2 cellular contexts compared by ENCODE assay signal in the genomic region with DNA sequence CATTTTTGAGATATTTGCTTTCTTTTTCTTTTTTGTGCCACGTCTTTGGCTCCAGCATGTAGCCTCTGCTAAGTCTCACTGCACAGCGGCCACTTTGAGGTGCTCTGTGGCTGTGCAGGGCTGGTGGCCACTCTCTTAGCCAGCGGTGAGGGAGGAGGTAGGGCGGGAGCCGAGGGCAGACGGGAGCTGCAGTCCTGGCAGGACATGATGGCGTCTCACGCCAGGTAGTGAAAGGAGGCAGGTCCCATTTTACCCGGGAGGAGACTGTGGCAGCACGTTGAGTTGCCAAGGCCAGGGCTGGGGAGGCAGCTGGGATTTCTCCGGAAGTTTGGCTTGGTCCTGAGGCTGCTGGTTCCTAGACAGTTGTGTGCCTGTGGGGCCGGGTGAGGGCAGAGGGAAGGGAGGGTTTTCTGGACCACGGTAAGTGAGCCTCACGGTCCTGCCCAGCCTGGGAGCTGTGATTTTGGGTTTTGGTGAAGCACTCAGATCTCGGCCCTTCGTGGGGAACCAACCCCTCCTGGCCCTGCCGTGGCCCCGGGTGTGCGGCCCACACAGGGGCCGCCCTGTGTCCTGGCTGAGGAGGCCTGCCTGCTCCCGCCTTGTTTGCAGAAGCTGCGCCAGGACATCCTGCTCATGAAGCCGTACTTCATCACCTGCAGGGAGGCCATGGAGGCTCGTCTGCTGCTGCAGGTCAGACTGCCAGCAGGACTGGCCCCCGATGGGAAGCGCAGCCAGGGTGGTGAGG.
TF ChIP-seq lines count a peak whose summit lies in the region.

No MANE protein-coding gene starts in this region.

TF ChIP-seq in HepG2, 621 proteins besides CTCF, POLR2A, EP300 and RAD21:
- 0 out of 2 replicates have a peak, but pooled peaks have one; percentile 36 for TF ChIP-seq PCBP1 (IDR thresholded peaks at IDR 0.05; ENCODE audit: borderline replicate concordance, low read depth, low read length)
- TF ChIP-seq, protein P1, sequence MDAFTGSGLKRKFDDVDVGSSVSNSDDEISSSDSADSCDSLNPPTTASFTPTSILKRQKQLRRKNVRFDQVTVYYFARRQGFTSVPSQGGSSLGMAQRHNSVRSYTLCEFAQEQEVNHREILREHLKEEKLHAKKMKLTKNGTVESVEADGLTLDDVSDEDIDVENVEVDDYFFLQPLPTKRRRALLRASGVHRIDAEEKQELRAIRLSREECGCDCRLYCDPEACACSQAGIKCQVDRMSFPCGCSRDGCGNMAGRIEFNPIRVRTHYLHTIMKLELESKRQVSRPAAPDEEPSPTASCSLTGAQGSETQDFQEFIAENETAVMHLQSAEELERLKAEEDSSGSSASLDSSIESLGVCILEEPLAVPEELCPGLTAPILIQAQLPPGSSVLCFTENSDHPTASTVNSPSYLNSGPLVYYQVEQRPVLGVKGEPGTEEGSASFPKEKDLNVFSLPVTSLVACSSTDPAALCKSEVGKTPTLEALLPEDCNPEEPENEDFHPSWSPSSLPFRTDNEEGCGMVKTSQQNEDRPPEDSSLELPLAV (CRISPR knock-in tag; conservative IDR thresholded peaks at IDR 0.05; ENCODE audit: low read depth): no peak

TF ChIP-seq in WTC11, 78 proteins besides CTCF, POLR2A, EP300 and RAD21:
- TF ChIP-seq, protein P2, sequence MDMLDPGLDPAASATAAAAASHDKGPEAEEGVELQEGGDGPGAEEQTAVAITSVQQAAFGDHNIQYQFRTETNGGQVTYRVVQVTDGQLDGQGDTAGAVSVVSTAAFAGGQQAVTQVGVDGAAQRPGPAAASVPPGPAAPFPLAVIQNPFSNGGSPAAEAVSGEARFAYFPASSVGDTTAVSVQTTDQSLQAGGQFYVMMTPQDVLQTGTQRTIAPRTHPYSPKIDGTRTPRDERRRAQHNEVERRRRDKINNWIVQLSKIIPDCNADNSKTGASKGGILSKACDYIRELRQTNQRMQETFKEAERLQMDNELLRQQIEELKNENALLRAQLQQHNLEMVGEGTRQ (CRISPR knock-in tag; IDR thresholded peaks at IDR 0.05): no peak
- TF ChIP-seq ETV6 (CRISPR knock-in tag; IDR thresholded peaks at IDR 0.05): no peak
- TF ChIP-seq, protein P3, sequence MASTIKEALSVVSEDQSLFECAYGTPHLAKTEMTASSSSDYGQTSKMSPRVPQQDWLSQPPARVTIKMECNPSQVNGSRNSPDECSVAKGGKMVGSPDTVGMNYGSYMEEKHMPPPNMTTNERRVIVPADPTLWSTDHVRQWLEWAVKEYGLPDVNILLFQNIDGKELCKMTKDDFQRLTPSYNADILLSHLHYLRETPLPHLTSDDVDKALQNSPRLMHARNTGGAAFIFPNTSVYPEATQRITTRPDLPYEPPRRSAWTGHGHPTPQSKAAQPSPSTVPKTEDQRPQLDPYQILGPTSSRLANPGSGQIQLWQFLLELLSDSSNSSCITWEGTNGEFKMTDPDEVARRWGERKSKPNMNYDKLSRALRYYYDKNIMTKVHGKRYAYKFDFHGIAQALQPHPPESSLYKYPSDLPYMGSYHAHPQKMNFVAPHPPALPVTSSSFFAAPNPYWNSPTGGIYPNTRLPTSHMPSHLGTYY (CRISPR knock-in tag; IDR thresholded peaks at IDR 0.05): no peak
- no peak for TF ChIP-seq JUN (CRISPR knock-in tag; IDR thresholded peaks at IDR 0.05)
- no peak for TF ChIP-seq HMGA2 (CRISPR knock-in tag; IDR thresholded peaks at IDR 0.05)
- no peak for TF ChIP-seq MXD4 (CRISPR knock-in tag; IDR thresholded peaks at IDR 0.05; ENCODE audit: borderline replicate concordance)
- TF ChIP-seq, protein P4, sequence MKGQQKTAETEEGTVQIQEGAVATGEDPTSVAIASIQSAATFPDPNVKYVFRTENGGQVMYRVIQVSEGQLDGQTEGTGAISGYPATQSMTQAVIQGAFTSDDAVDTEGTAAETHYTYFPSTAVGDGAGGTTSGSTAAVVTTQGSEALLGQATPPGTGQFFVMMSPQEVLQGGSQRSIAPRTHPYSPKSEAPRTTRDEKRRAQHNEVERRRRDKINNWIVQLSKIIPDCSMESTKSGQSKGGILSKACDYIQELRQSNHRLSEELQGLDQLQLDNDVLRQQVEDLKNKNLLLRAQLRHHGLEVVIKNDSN (CRISPR knock-in tag; IDR thresholded peaks at IDR 0.05): no peak
- no peak for TF ChIP-seq ZNF263 (CRISPR knock-in tag; IDR thresholded peaks at IDR 0.05; ENCODE audit: low read depth)
- TF ChIP-seq GRHL2 (CRISPR knock-in tag; IDR thresholded peaks at IDR 0.05; ENCODE audit: insufficient replicate concordance, severe bottlenecking): no peak
- TF ChIP-seq RORB (CRISPR knock-in tag; IDR thresholded peaks at IDR 0.05): no peak
- no peak for TF ChIP-seq ZNF423 (CRISPR knock-in tag; IDR thresholded peaks at IDR 0.05)
- TF ChIP-seq, protein P5, sequence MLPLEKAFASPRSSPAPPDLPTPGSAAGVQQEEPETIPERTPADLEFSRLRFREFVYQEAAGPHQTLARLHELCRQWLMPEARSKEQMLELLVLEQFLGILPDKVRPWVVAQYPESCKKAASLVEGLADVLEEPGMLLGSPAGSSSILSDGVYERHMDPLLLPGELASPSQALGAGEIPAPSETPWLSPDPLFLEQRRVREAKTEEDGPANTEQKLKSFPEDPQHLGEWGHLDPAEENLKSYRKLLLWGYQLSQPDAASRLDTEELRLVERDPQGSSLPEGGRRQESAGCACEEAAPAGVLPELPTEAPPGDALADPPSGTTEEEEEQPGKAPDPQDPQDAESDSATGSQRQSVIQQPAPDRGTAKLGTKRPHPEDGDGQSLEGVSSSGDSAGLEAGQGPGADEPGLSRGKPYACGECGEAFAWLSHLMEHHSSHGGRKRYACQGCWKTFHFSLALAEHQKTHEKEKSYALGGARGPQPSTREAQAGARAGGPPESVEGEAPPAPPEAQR (CRISPR knock-in tag; IDR thresholded peaks at IDR 0.05): no peak
- TF ChIP-seq, protein P6, sequence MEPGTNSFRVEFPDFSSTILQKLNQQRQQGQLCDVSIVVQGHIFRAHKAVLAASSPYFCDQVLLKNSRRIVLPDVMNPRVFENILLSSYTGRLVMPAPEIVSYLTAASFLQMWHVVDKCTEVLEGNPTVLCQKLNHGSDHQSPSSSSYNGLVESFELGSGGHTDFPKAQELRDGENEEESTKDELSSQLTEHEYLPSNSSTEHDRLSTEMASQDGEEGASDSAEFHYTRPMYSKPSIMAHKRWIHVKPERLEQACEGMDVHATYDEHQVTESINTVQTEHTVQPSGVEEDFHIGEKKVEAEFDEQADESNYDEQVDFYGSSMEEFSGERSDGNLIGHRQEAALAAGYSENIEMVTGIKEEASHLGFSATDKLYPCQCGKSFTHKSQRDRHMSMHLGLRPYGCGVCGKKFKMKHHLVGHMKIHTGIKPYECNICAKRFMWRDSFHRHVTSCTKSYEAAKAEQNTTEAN (CRISPR knock-in tag; IDR thresholded peaks at IDR 0.05): no peak
